Comparison of ENCODE assay signal across 21 cellular contexts in the genomic region with DNA sequence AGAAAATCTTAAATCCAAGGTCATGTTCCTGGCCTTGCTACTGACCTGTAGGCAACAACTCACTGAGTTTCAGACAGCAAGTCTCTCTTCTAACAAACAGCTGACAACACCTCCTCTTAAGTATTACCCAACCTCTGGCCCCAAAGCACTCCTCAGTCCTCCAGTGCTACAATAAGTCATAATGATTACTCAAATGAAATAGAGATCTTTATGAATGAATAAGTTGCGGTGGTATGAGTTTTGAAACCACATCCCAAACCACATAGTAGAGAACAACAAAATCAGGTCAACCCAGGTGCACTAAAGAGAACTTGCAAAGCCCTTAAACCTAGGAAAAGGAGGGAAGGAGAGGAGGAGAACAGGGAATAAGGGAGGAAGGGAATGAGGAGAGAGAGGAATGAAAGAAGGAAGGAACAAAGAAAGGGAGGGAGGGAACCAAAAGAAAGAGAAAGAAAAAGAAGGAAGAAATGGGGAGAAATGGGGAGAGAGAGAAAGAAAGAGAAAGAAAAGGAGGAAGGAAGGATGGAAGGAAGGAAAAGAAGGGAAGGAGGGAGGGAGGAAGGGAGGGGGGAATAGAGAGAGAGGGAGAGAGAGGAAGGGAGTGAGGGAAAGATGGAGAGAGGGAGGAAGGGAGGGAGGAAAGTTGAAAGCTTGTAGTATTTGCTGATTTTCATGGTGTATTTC.
DNase-seq lines count a peak whose midpoint lies in the region; ATAC-seq and TF ChIP-seq lines count a peak whose summit lies in the region.
"Had no signal": no experiment of that assay in that cellular context is flagged by ENCODE, and none has a peak within 500 bp of the region (broad histone marks: within the 10 kb centered on the region; RNA-seq: fewer than 3 reads in every experiment).

No MANE protein-coding gene starts in this region.

- H3K27ac ChIP-seq in PC-3 (ENCODE audit: low read length) (no peak overlapping the region), epithelial cell of prostate (no peak overlapping the region)
- H3K27ac ChIP-seq in CD4-positive, alpha-beta memory T cell (ENCODE audit: low read depth, low read length): no peak overlapping the region
- H3K27ac ChIP-seq: BLaER1 treated with 17β-estradiol and CSF1 and Interleukin-3, amounts not matched to agents 10 nM and 100 nM; left ventricle myocardium inferior; Peyer's patch; skin epidermis; tibial artery; WERI-Rb-1 had no signal

- peaks cover 24% of the 10 kb centered on the region for H3K27me3 ChIP-seq in PC-3 (ENCODE audit: low read length)
- H3K27me3 ChIP-seq in CD4-positive, alpha-beta memory T cell (ENCODE audit: insufficient read depth, low read length): no peaks in the 10 kb centered on the region
- H3K27me3 ChIP-seq: BLaER1 treated with 17β-estradiol and CSF1 and Interleukin-3, amounts not matched to agents 10 nM and 100 nM; Peyer's patch; tibial artery had no signal

- no peak overlapping the region for H2AFZ ChIP-seq in PC-3 (ENCODE audit: low read length)

- no peak overlapping the region for H3K9ac ChIP-seq in PC-3 (ENCODE audit: low read length)
- H3K9ac ChIP-seq: BLaER1 treated with 17β-estradiol and CSF1 and Interleukin-3, amounts not matched to agents 10 nM and 100 nM had no signal

- no peaks in the 10 kb centered on the region for H3K4me1 Mint-ChIP-seq in CD4-positive, alpha-beta memory T cell
- H3K4me1 Mint-ChIP-seq: activated T-helper 17 cell treated with anti-CD3 and anti-CD28 coated beads, Interleukin-2, amount 50 U/mL, for 72 hours had no signal

- no peaks in the 10 kb centered on the region for H3K9me3 Mint-ChIP-seq in CD4-positive, alpha-beta memory T cell
- H3K9me3 Mint-ChIP-seq: activated T-helper 17 cell treated with anti-CD3 and anti-CD28 coated beads, Interleukin-2, amount 50 U/mL, for 72 hours; dendritic cell treated with granulocyte-macrophage colony-stimulating factor and Interleukin-4, amounts not matched to agents 40 ng/mL and 50 ng/mL, for 4 days had no signal

- intact Hi-C loops in PC-3 (cut with micrococcal nuclease): no loop called here
- intact Hi-C loops in CD4-positive, alpha-beta memory T cell (cut with micrococcal nuclease): loop anchor here (5.0 kb wide), 1 partner anchor 370 kb away; no protein-coding TSS in a partner anchor

- H3K36me3 Mint-ChIP-seq in CD4-positive, alpha-beta memory T cell: no peaks in the 10 kb centered on the region

- no TSS peak for BruUV-seq in PC-3 (replicated peaks; lab: Mats Ljungman, UMichigan)

- no peak overlapping the region for H3K4me3 ChIP-seq in PC-3 (ENCODE audit: low read length)
- no peak overlapping the region for H3K4me3 ChIP-seq in CD4-positive, alpha-beta memory T cell (ENCODE audit: low read length in 2 of 2)
- H3K4me3 ChIP-seq: BLaER1 treated with 17β-estradiol and CSF1 and Interleukin-3, amounts not matched to agents 10 nM and 100 nM; left ventricle myocardium inferior; Peyer's patch; skin epidermis; tibial artery had no signal

- H3K36me3 ChIP-seq in PC-3 (ENCODE audit: low read depth, low read length): no peaks in the 10 kb centered on the region
- H3K36me3 ChIP-seq in CD4-positive, alpha-beta memory T cell (ENCODE audit: insufficient read depth, low read length): no peaks in the 10 kb centered on the region
- H3K36me3 ChIP-seq: BLaER1 treated with 17β-estradiol and CSF1 and Interleukin-3, amounts not matched to agents 10 nM and 100 nM; left ventricle myocardium inferior; Peyer's patch; tibial artery; WERI-Rb-1 had no signal

- ATAC-seq in PC-3 (no peak; the same call in 1 of the 2 replicates), GM19397 (IDR thresholded peaks at IDR 0.05; ENCODE audit: unreplicated experiment) (no peak)
- ATAC-seq: activated CD8-positive, alpha-beta T cell treated with anti-CD3 and anti-CD28 coated beads, Interleukin-2, amount 10 ng/mL, durations not matched to agents 7 days and 5 days; activated T-helper 17 cell treated with anti-CD3 and anti-CD28 coated beads, Interleukin-2, amount 50 U/mL, for 72 hours; esophagus mucosa had no signal

- H3K79me2 ChIP-seq in PC-3 (ENCODE audit: low read length): no peaks in the 10 kb centered on the region

- no peaks in the 10 kb centered on the region for H3K9me3 ChIP-seq in PC-3 (ENCODE audit: low read length)
- no peaks in the 10 kb centered on the region for H3K9me3 ChIP-seq in CD4-positive, alpha-beta memory T cell (ENCODE audit: control insufficient read depth in 1 of 2, low read length in 2 of 2)
- H3K9me3 ChIP-seq: BLaER1 treated with 17β-estradiol and CSF1 and Interleukin-3, amounts not matched to agents 10 nM and 100 nM; left ventricle myocardium inferior; Peyer's patch; tibial artery had no signal

- POLR2A ChIA-PET in PC-3 (lab: Charles Lee; ENCODE audit: unreplicated experiment): no interaction called here
- POLR2A ChIA-PET in CD4-positive, alpha-beta memory T cell (lab: Charles Lee; ENCODE audit: partially characterized antibody): no interaction called here

- H4K20me1 ChIP-seq in PC-3 (ENCODE audit: low read length): no peaks in the 10 kb centered on the region
- H4K20me1 ChIP-seq: BLaER1 treated with 17β-estradiol and CSF1 and Interleukin-3, amounts not matched to agents 10 nM and 100 nM had no signal

- no peaks in the 10 kb centered on the region for H3F3A ChIP-seq in PC-3 (ENCODE audit: low read length, unreplicated experiment)

- no peak overlapping the region for H3K4me2 ChIP-seq in PC-3 (ENCODE audit: low read length)

- no peak overlapping the region for H3K27ac Mint-ChIP-seq in CD4-positive, alpha-beta memory T cell
- H3K27ac Mint-ChIP-seq: activated CD8-positive, alpha-beta T cell treated with anti-CD3 and anti-CD28 coated beads, Interleukin-2, amount 10 ng/mL, durations not matched to agents 7 days and 5 days; activated T-helper 17 cell treated with anti-CD3 and anti-CD28 coated beads, Interleukin-2, amount 50 U/mL, for 72 hours; dendritic cell treated with granulocyte-macrophage colony-stimulating factor and Interleukin-4, amounts not matched to agents 40 ng/mL and 50 ng/mL, for 4 days had no signal

- no peak for TF ChIP-seq CTCF in PC-3 (conservative IDR thresholded peaks at IDR 0.05; ENCODE audit: low read depth, low read length)

- no peaks in the 10 kb centered on the region for H3K27me3 Mint-ChIP-seq in CD4-positive, alpha-beta memory T cell
- H3K27me3 Mint-ChIP-seq: activated T-helper 17 cell treated with anti-CD3 and anti-CD28 coated beads, Interleukin-2, amount 50 U/mL, for 72 hours had no signal

- H3K9me2 ChIP-seq in PC-3 (replicated peaks; ENCODE audit: low read length): no peaks in the 10 kb centered on the region

- DNase-seq in HCEC 1CT (peak; percentile 69), PC-3 (peak; percentile 45), epithelial cell of prostate (ENCODE audit: low read depth, low spot score) (peak; percentile 75), renal cortical epithelial cell (ENCODE audit: low read depth) (peak; percentile 80), OCI-M2 (lab: John Stamatoyannopoulos, UW; ENCODE audit: unreplicated experiment) (no peak)
- DNase-seq in CD4-positive, alpha-beta memory T cell: no peak
- DNase-seq: activated CD8-positive, alpha-beta T cell treated with anti-CD3 and anti-CD28 coated beads, Interleukin-2, amount 10 ng/mL, durations not matched to agents 7 days and 5 days; amygdala; DMS153; left ventricle myocardium inferior; NCI-H1092; NCI-H774; Peyer's patch; tibial artery; WERI-Rb-1 had no signal

- H3K4me3 Mint-ChIP-seq in CD4-positive, alpha-beta memory T cell: no peak overlapping the region
- H3K4me3 Mint-ChIP-seq: activated CD8-positive, alpha-beta T cell treated with anti-CD3 and anti-CD28 coated beads, Interleukin-2, amount 10 ng/mL, durations not matched to agents 7 days and 5 days; activated T-helper 17 cell treated with anti-CD3 and anti-CD28 coated beads, Interleukin-2, amount 50 U/mL, for 72 hours; dendritic cell treated with granulocyte-macrophage colony-stimulating factor and Interleukin-4, amounts not matched to agents 40 ng/mL and 50 ng/mL, for 4 days had no signal

- CTCF ChIA-PET in PC-3 (lab: Charles Lee): no interaction called here
- CTCF ChIA-PET in CD4-positive, alpha-beta memory T cell (lab: Charles Lee; ENCODE audit: partially characterized antibody): no interaction called here

- no peaks in the 10 kb centered on the region for H3K4me1 ChIP-seq in PC-3 (ENCODE audit: insufficient read depth, low read length)
- no peaks in the 10 kb centered on the region for H3K4me1 ChIP-seq in CD4-positive, alpha-beta memory T cell (ENCODE audit: insufficient read depth, low read length)
- H3K4me1 ChIP-seq: Peyer's patch had no signal

Comparison
In these comparisons a context has a peak if more than half of its experiments do, and no peak if none do; other contexts are left out.
1. DNase-seq: peak in HCEC 1CT (single experiment), PC-3 (single experiment), epithelial cell of prostate (single experiment) and renal cortical epithelial cell (single experiment); none in OCI-M2 (single experiment) and CD4-positive, alpha-beta memory T cell (0 of 5).